In the genomic region with DNA sequence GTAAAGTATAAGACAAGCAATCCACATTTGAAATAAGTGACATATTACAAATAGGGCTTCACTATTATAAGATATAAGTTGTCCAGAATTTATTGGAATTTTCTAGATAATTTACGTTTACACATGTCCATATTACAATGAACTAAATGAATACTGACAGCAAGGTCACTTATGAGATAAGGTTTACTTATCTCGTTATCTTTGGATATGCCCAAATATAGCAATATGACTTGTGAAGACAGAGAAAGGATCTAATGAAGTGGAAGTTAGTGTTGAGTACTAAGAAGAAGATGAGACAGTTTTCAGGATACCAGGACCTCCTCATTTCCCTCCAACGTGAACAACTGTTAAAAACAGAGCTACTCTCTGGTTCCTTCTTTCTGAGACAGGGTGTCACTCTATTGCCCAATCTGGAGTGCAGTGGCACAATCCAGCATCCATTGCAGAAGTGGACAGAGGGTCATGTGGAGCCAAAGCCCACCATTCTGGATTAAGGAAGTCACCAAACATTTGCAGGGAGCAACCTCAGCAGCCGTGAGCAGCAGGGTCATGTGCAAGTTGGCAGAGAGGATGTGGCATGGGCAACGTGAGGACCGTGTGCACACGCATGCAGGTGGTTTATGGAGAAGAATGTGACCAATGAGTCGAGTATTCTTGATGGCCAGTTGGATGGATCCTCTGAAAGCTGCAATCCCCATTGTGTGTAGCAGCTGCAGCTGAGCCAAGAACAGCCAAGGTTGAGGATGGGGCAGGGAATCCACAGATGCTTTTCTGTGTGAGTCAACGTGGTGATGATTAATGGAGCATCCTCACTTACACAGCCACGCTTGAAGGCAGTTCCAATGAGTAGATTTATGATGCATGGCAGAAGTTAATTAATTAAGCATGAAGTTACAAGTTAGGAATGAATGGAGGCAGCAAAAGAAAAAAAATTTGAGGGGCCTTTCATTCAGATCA, we compare ENCODE assay signal across 9 cellular contexts.
DNase-seq lines count a peak whose midpoint lies in the region; ATAC-seq and TF ChIP-seq lines count a peak whose summit lies in the region.
"Had no signal": no experiment of that assay in that cellular context is flagged by ENCODE, and none has a peak within 500 bp of the region (broad histone marks: within the 10 kb centered on the region; RNA-seq: fewer than 3 reads in every experiment).

No MANE protein-coding gene starts in this region.

- POLR2A ChIA-PET in OCI-LY7 (lab: Charles Lee) = interaction anchor here (0.5 to 1.8 kb wide), 3 partner anchors 10 to 80 kb away, joined by 3 to 5 read pairs (median 3); no protein-coding TSS in a partner anchor

- H3K4me1 ChIP-seq in OCI-LY7 (ENCODE audit: insufficient read depth, low read length, poor library complexity, severe bottlenecking) = peaks cover 44% of the 10 kb centered on the region

- CTCF ChIA-PET in OCI-LY7 (lab: Charles Lee; ENCODE audit: unreplicated experiment) = interaction anchor here (1.3 kb wide), 1 partner anchor 48 kb away, joined by 3 read pairs; no protein-coding TSS in a partner anchor

- H3K4me1 Mint-ChIP-seq in activated CD4-positive, alpha-beta T cell treated with anti-CD3 and anti-CD28 coated beads, Interleukin-2, amount 10 ng/mL, durations not matched to agents 24 days and 14 days = no peaks in the 10 kb centered on the region
- H3K4me1 Mint-ChIP-seq in T-helper 2 cell treated with Interferon-gamma antibody and Interleukin-4, amounts not matched to agents 5 μg/mL and 100 μg/mL, for 36 hours (ENCODE audit: low read depth) = no peaks in the 10 kb centered on the region

- no peaks in the 10 kb centered on the region for H4K20me1 ChIP-seq in OCI-LY7 (ENCODE audit: insufficient read depth, low read length)

- TF ChIP-seq CTCF in OCI-LY7 (conservative IDR thresholded peaks at IDR 0.05; ENCODE audit: low read length) (no peak), fibroblast of the aortic adventitia (IDR thresholded peaks at IDR 0.05; ENCODE audit: insufficient read depth, low read length) (no peak)

- ATAC-seq in GM19397 (IDR thresholded peaks at IDR 0.05; ENCODE audit: unreplicated experiment) = no peak

- DNase-seq in 8988T (peak; percentile 15), GM04504 (ENCODE audit: low read depth) (peak; percentile 76), OCI-LY7 (ENCODE audit: low spot score) (peak; percentile 12), fibroblast of the aortic adventitia (ENCODE audit: low read depth) (peak; percentile 72), NCI-H2107 treated with DMSO at 0.1 percent for 48 hours (lab: John Stamatoyannopoulos, UW; ENCODE audit: unreplicated experiment) (no peak)
- DNase-seq in activated CD4-positive, alpha-beta T cell treated with anti-CD3 and anti-CD28 coated beads, Interleukin-2, amount 10 ng/mL, durations not matched to agents 24 days and 14 days = no peak
- no peak for DNase-seq in T-helper 2 cell treated with Interferon-gamma antibody and Interleukin-4, amounts not matched to agents 5 μg/mL and 100 μg/mL, for 36 hours (ENCODE audit: low spot score)

- peak overlapping the region; percentile 27; the same call in 1 of the 2 replicates for H3K4me2 ChIP-seq in OCI-LY7 (ENCODE audit: low read length)

- peaks cover 9% of the 10 kb centered on the region for H3K36me3 Mint-ChIP-seq in activated CD4-positive, alpha-beta T cell treated with anti-CD3 and anti-CD28 coated beads, Interleukin-2, amount 10 ng/mL, durations not matched to agents 24 days and 14 days (ENCODE audit: low read depth)
- H3K36me3 Mint-ChIP-seq in T-helper 2 cell treated with Interferon-gamma antibody and Interleukin-4, amounts not matched to agents 5 μg/mL and 100 μg/mL, for 36 hours (ENCODE audit: low read depth) = no peaks in the 10 kb centered on the region

- BruUV-seq in OCI-LY7 (replicated peaks; lab: Mats Ljungman, UMichigan) = no TSS peak

- no peaks in the 10 kb centered on the region for H3K9me3 ChIP-seq in OCI-LY7 (ENCODE audit: low read length)

- no peaks in the 10 kb centered on the region for H3K27me3 Mint-ChIP-seq in activated CD4-positive, alpha-beta T cell treated with anti-CD3 and anti-CD28 coated beads, Interleukin-2, amount 10 ng/mL, durations not matched to agents 24 days and 14 days
- H3K27me3 Mint-ChIP-seq in T-helper 2 cell treated with Interferon-gamma antibody and Interleukin-4, amounts not matched to agents 5 μg/mL and 100 μg/mL, for 36 hours (ENCODE audit: low read depth) = no peaks in the 10 kb centered on the region

- peaks cover 46% of the 10 kb centered on the region for H3K36me3 ChIP-seq in OCI-LY7 (ENCODE audit: insufficient read depth, low read length)

- intact Hi-C loops in OCI-LY7 (cut with micrococcal nuclease; ENCODE audit: unreplicated experiment) = no loop called here
- intact Hi-C loops in activated CD4-positive, alpha-beta T cell treated with anti-CD3 and anti-CD28 coated beads, Interleukin-2, amount 10 ng/mL, durations not matched to agents 24 days and 14 days (cut with micrococcal nuclease) = no loop called here

- no peak overlapping the region for H3K27ac Mint-ChIP-seq in activated CD4-positive, alpha-beta T cell treated with anti-CD3 and anti-CD28 coated beads, Interleukin-2, amount 10 ng/mL, durations not matched to agents 24 days and 14 days
- H3K27ac Mint-ChIP-seq in T-helper 2 cell treated with Interferon-gamma antibody and Interleukin-4, amounts not matched to agents 5 μg/mL and 100 μg/mL, for 36 hours = no peak overlapping the region

- H3K9me2 ChIP-seq in OCI-LY7 (ENCODE audit: insufficient read depth, low read length) = no peaks in the 10 kb centered on the region

- peaks cover 5% of the 10 kb centered on the region for H3K9me3 Mint-ChIP-seq in activated CD4-positive, alpha-beta T cell treated with anti-CD3 and anti-CD28 coated beads, Interleukin-2, amount 10 ng/mL, durations not matched to agents 24 days and 14 days
- H3K9me3 Mint-ChIP-seq in T-helper 2 cell treated with Interferon-gamma antibody and Interleukin-4, amounts not matched to agents 5 μg/mL and 100 μg/mL, for 36 hours = no peaks in the 10 kb centered on the region

- no peak overlapping the region for H3K4me3 ChIP-seq in OCI-LY7 (ENCODE audit: low read depth, low read length, poor library complexity, severe bottlenecking)
- no peak overlapping the region for H3K4me3 ChIP-seq in fibroblast of the aortic adventitia (ENCODE audit: low read depth, low read length)

- H3K27ac ChIP-seq in OCI-LY7 (ENCODE audit: low read depth, low read length, poor library complexity, severe bottlenecking) = peak overlapping the region; percentile 10
- H3K27ac ChIP-seq: VCaP had no signal

- peaks cover 26% of the 10 kb centered on the region; the same call in 1 of the 2 replicates for H3K79me2 ChIP-seq in OCI-LY7 (ENCODE audit: insufficient read depth, low read depth, low read length)

- H3K4me3 Mint-ChIP-seq in activated CD4-positive, alpha-beta T cell treated with anti-CD3 and anti-CD28 coated beads, Interleukin-2, amount 10 ng/mL, durations not matched to agents 24 days and 14 days = no peak overlapping the region
- H3K4me3 Mint-ChIP-seq in T-helper 2 cell treated with Interferon-gamma antibody and Interleukin-4, amounts not matched to agents 5 μg/mL and 100 μg/mL, for 36 hours = no peak overlapping the region

- H2AFZ ChIP-seq in OCI-LY7 (ENCODE audit: low read length) = no peak overlapping the region

Comparison
In these comparisons a context has a peak if more than half of its experiments do, and no peak if none do; other contexts are left out.
1. DNase-seq: peak in 8988T (single experiment), GM04504 (single experiment), OCI-LY7 (single experiment) and fibroblast of the aortic adventitia (single experiment); none in NCI-H2107 treated with DMSO at 0.1 percent for 48 hours (single experiment), activated CD4-positive, alpha-beta T cell treated with anti-CD3 and anti-CD28 coated beads, Interleukin-2, amount 10 ng/mL, durations not matched to agents 24 days and 14 days (single experiment) and T-helper 2 cell treated with Interferon-gamma antibody and Interleukin-4, amounts not matched to agents 5 μg/mL and 100 μg/mL, for 36 hours (single experiment).